Comparison of ENCODE assay signal across 26 cellular contexts in the genomic region with DNA sequence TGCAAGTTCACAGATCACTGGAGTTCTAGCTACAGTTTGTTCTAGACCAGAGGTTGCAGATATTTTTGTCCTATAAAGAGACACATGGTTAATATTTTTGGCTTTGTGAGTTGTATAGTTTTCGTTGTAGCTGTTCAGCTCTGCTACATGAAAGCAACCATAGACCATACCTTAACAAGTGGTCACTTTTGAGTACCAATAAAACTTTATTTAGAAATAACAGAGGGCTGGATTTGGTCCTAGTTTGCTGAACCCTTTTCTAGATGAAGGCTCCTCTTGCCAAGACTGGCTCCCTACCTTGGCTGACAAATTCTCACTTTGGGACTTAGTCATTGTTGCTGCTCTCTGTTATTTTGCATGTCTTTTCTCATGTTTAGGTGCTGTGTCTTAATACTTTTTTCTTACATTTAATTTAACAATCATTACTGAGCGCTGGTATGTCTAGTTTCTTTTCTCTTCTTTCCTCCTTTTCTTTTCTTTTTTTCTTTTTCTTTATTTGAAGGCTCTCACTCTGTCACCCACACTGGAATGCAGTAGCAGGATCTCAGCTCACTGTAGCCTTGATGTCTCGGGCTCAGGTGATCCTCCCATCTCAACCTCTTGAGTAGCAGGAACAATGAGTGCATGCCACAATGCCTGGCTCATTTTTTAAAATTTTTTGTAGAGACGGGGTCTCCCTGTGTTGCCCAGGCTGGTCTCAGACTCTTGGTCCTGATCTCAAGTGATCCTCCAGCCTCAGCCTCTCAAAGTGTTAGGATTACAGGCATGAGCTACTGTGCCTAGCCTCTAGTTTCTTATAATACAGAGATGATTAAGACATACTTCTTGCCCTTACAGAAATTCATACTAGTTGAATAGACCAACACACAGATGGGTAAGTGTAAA.
"Had no signal": no experiment of that assay in that cellular context is flagged by ENCODE, and none has a peak within 500 bp of the region (broad histone marks: within the 10 kb centered on the region; RNA-seq: fewer than 3 reads in every experiment).

No MANE protein-coding gene starts in this region.

- DNase-seq: dorsolateral prefrontal cortex; effector CD4-positive, alpha-beta T cell; foreskin fibroblast; gastrocnemius medialis; heart left ventricle; left colon; left ventricle myocardium inferior; lower lobe of right lung; natural killer cell; occipital lobe; ovary; posterior cingulate gyrus; psoas muscle; right cardiac atrium; spleen; stimulated activated CD4-positive, alpha-beta T cell treated with anti-CD3 and anti-CD28 coated beads, Interleukin-4, amount 100 ng/mL, for 4 hours; stimulated activated naive CD8-positive, alpha-beta T cell treated with anti-CD3 and anti-CD28 coated beads, Interleukin-15, Interleukin-2, amounts not matched to agents 100 U/mL and 50 U/mL, for 24 hours; substantia nigra; trophoblast cell had no signal

- H3K27me3 ChIP-seq: dorsolateral prefrontal cortex, gastrocnemius medialis, heart left ventricle, hepatocyte, ovary, spleen, vagina had no signal

- H3K9me3 ChIP-seq: gastrocnemius medialis, left ventricle myocardium inferior, lower lobe of right lung, ovary, spleen, thoracic aorta, vagina had no signal

- H3K4me1 ChIP-seq: lower lobe of right lung, spleen had no signal

- H2AFZ ChIP-seq: hepatocyte had no signal

- H3K36me3 ChIP-seq: gastrocnemius medialis, heart left ventricle, left ventricle myocardium inferior, lower lobe of right lung, ovary, spleen, thoracic aorta, vagina had no signal

- H3K27ac ChIP-seq: dorsolateral prefrontal cortex, gastrocnemius medialis, heart left ventricle, left ventricle myocardium inferior, lower lobe of right lung, ovary, psoas muscle, skin epidermis, spleen, thoracic aorta, vagina had no signal

- FAIRE-seq: colon, islet of Langerhans had no signal

- H3K4me2 ChIP-seq: hepatocyte had no signal

- H3K4me3 ChIP-seq: dorsolateral prefrontal cortex, gastrocnemius medialis, heart left ventricle, hepatocyte, left ventricle myocardium inferior, lower lobe of right lung, ovary, psoas muscle, skin epidermis, spleen, thoracic aorta, vagina had no signal

- ATAC-seq: gastrocnemius medialis; lower lobe of right lung; natural killer cell; stimulated activated memory B cell treated with anti-CD40 and anti-IgM and Interleukin-4, amounts not matched to agents 10 μg/mL and 1 μg/mL and 100 μg/mL, for 72 hours; stimulated activated naive CD8-positive, alpha-beta T cell treated with anti-CD3 and anti-CD28 coated beads, Interleukin-15, Interleukin-2, amounts not matched to agents 100 U/mL and 50 U/mL, for 24 hours had no signal
